ENCODE assay signal across 8 cellular contexts in genomic region chr3:40452876-40453730, GRCh38. TPM values are rescaled to one million over a fixed set of nuclear protein-coding genes. Genes with fewer than 3 reads are reported as not detected.
DNase-seq lines count a peak whose midpoint lies in the region; ATAC-seq, FAIRE-seq and TF ChIP-seq lines count a peak whose summit lies in the region.

No MANE protein-coding gene starts in this region.

- peak; percentile 90 for ATAC-seq in naive thymus-derived CD8-positive, alpha-beta T cell
- ATAC-seq in stimulated activated naive B cell treated with anti-CD40 and anti-IgM and Interleukin-4, amounts not matched to agents 10 μg/mL and 1 μg/mL and 100 μg/mL, for 72 hours (replicated peaks) = peak; percentile 92 to 94

- H3K27me3 Mint-ChIP-seq in naive thymus-derived CD8-positive, alpha-beta T cell = peaks cover 0 to 1% (median 0%) of the 10 kb centered on the region in 5 donors
- H3K27me3 Mint-ChIP-seq in stimulated activated naive B cell treated with anti-CD40 and anti-IgM and Interleukin-4, amounts not matched to agents 10 μg/mL and 1 μg/mL and 100 μg/mL, for 72 hours = no peaks in the 10 kb centered on the region

- TF ChIP-seq CTCF in RWPE1 (conservative IDR thresholded peaks at IDR 0.05; ENCODE audit: low read depth) = no peak

- POLR2A ChIA-PET in RWPE1 (lab: Yijun Ruan, JAX; ENCODE audit: low non-redundant PET) = no interaction called here
- POLR2A ChIA-PET in naive thymus-derived CD8-positive, alpha-beta T cell (lab: Charles Lee) = interaction anchor here (0.6 to 3.3 kb wide), 11 partner anchors 9 to 1509 kb away, joined by 3 to 22 read pairs (median 5); partner anchors contain the start of genes EIF1B, ULK4, ZNF619 and ZNF620

- DNase-seq in ELF-1 (ENCODE audit: low read depth, low spot score) (peak; percentile 100), H54 (ENCODE audit: insufficient read length, low spot score) (peak; percentile 94), LoVo (ENCODE audit: low spot score) (peak; percentile 98), RWPE1 (ENCODE audit: low spot score) (peak; percentile 96), fibroblast of peridontal ligament (ENCODE audit: extremely low read depth) (peak; percentile 98)
- peak; percentile 95 for DNase-seq in activated T-helper 9 cell treated with anti-CD3 and anti-CD28 coated beads, Interleukin-2, amount 50 U/mL, for 16 hours (ENCODE audit: low read depth)
- DNase-seq in naive thymus-derived CD8-positive, alpha-beta T cell = peak; percentile 85 to 98 (median 94)
- peak; percentile 96 for DNase-seq in stimulated activated naive B cell treated with anti-CD40 and anti-IgM and Interleukin-4, amounts not matched to agents 10 μg/mL and 1 μg/mL and 100 μg/mL, for 72 hours

- H3K27ac Mint-ChIP-seq in naive thymus-derived CD8-positive, alpha-beta T cell = peak overlapping the region; percentile 97 to 100 (median 100)
- H3K27ac Mint-ChIP-seq in stimulated activated naive B cell treated with anti-CD40 and anti-IgM and Interleukin-4, amounts not matched to agents 10 μg/mL and 1 μg/mL and 100 μg/mL, for 72 hours = peak overlapping the region; percentile 98

- CTCF ChIA-PET in RWPE1 (lab: Yijun Ruan, JAX) = interaction anchor here (0.8 kb wide), 1 partner anchor 131 kb away, joined by 3 read pairs; no protein-coding TSS in a partner anchor

- peaks cover 18 to 44% (median 42%) of the 10 kb centered on the region in 4 donors for H3K4me1 Mint-ChIP-seq in naive thymus-derived CD8-positive, alpha-beta T cell
- peaks cover 11 to 39% of the 10 kb centered on the region in 2 donors for H3K4me1 Mint-ChIP-seq in stimulated activated naive B cell treated with anti-CD40 and anti-IgM and Interleukin-4, amounts not matched to agents 10 μg/mL and 1 μg/mL and 100 μg/mL, for 72 hours

- peak overlapping the region; percentile 91 to 98 (median 96) for H3K4me3 Mint-ChIP-seq in naive thymus-derived CD8-positive, alpha-beta T cell
- H3K4me3 Mint-ChIP-seq in stimulated activated naive B cell treated with anti-CD40 and anti-IgM and Interleukin-4, amounts not matched to agents 10 μg/mL and 1 μg/mL and 100 μg/mL, for 72 hours = peak overlapping the region; percentile 97 to 99

- peak; percentile 96 for FAIRE-seq in H54 (lab: Jason Lieb, UNC)

- peaks cover 0 to 11% (median 2%) of the 10 kb centered on the region in 3 donors for H3K36me3 Mint-ChIP-seq in naive thymus-derived CD8-positive, alpha-beta T cell
- H3K36me3 Mint-ChIP-seq in stimulated activated naive B cell treated with anti-CD40 and anti-IgM and Interleukin-4, amounts not matched to agents 10 μg/mL and 1 μg/mL and 100 μg/mL, for 72 hours = peaks cover 15 to 21% of the 10 kb centered on the region in 2 donors

- TF ChIP-seq POLR2A in H54 (IDR thresholded peaks at IDR 0.05; ENCODE audit: low read depth, low read length) = peak; percentile 45

- H3K9me3 Mint-ChIP-seq in naive thymus-derived CD8-positive, alpha-beta T cell = peaks cover 0 to 8% (median 0%) of the 10 kb centered on the region in 9 donors
- peaks cover 0 to 2% of the 10 kb centered on the region in 2 donors for H3K9me3 Mint-ChIP-seq in stimulated activated naive B cell treated with anti-CD40 and anti-IgM and Interleukin-4, amounts not matched to agents 10 μg/mL and 1 μg/mL and 100 μg/mL, for 72 hours

- H3K27ac ChIP-seq in RWPE1 = peak overlapping the region; percentile 82

RNA-seq across cellular contexts. Expression of gene RPL14, which starts 4.0 kb away (rescaled TPM):
- total RNA-seq in naive thymus-derived CD8-positive, alpha-beta T cell = 1,000 to 10,000 TPM; 3,382 to 3,475 TPM
- polyA plus RNA-seq in naive thymus-derived CD8-positive, alpha-beta T cell = 1,000 to 10,000 TPM; 1,654 to 1,909 (median 1,883) TPM

RNA-seq across cellular contexts. Expression of gene ZNF619, which starts 23.8 kb away (rescaled TPM):
- total RNA-seq in naive thymus-derived CD8-positive, alpha-beta T cell = 10 to 100 TPM; 11.3 to 14.2 TPM
- 1 to 10 TPM; 2.3 to 3.1 (median 3.0) TPM for polyA plus RNA-seq in naive thymus-derived CD8-positive, alpha-beta T cell

RNA-seq across cellular contexts. Expression of gene ZNF620, which starts 52.7 kb away (rescaled TPM):
- total RNA-seq in naive thymus-derived CD8-positive, alpha-beta T cell = 1 to 10 TPM; 3.9 to 4.1 TPM
- polyA plus RNA-seq in naive thymus-derived CD8-positive, alpha-beta T cell = 1 to 10 TPM; 3.1 to 4.0 (median 3.4) TPM

Comparison
In these comparisons a context has a peak if more than half of its experiments do, and no peak if none do; other contexts are left out.
1. Peak in every context shown above with its lines: DNase-seq, ATAC-seq and H3K27ac ChIP-seq.